Comparison of ENCODE assay signal across 2 cellular contexts in the genomic region with DNA sequence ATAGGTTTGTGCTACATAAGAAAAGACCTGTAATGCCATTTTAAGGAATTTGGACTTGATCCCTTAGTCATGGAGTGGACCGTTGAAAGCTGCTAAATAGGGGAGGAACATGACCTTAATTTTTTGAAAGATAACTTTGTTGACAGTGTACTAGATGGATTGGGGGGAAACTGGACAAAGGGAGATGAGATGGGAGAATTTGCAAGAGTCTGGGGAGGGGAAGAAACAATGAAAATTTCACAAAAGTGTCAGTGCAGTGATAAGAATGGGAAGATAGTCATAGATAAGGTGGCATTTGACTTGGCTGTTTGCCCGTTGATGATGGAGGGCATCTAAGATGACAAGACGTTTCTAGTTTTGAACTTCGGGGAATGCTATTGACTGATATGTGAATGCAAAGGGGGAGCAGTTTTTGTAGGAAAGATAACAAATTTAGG.
TF ChIP-seq lines count a peak whose summit lies in the region.

No MANE protein-coding gene starts in this region.

TF ChIP-seq in A549, 52 proteins besides CTCF, POLR2A, EP300 and RAD21:
- TF ChIP-seq KDM1A (IDR thresholded peaks at IDR 0.05; ENCODE audit: low read depth): no peak
- TF ChIP-seq HOXB13 (CRISPR knock-in tag; IDR thresholded peaks at IDR 0.05; ENCODE audit: low read depth): no peak
- no peak for TF ChIP-seq HDAC2 (IDR thresholded peaks at IDR 0.05)
- no peak for TF ChIP-seq ZNF302 (CRISPR knock-in tag; IDR thresholded peaks at IDR 0.05)
- no peak for TF ChIP-seq ZSCAN20 (CRISPR knock-in tag; IDR thresholded peaks at IDR 0.05)
- no peak for TF ChIP-seq NPAS2 (CRISPR knock-in tag; IDR thresholded peaks at IDR 0.05; ENCODE audit: borderline replicate concordance)
- TF ChIP-seq, protein P1, sequence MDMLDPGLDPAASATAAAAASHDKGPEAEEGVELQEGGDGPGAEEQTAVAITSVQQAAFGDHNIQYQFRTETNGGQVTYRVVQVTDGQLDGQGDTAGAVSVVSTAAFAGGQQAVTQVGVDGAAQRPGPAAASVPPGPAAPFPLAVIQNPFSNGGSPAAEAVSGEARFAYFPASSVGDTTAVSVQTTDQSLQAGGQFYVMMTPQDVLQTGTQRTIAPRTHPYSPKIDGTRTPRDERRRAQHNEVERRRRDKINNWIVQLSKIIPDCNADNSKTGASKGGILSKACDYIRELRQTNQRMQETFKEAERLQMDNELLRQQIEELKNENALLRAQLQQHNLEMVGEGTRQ (IDR thresholded peaks at IDR 0.05): no peak
- no peak for TF ChIP-seq CHD4 (IDR thresholded peaks at IDR 0.05; ENCODE audit: borderline replicate concordance)
- TF ChIP-seq NFE2L2 (conservative IDR thresholded peaks at IDR 0.05; ENCODE audit: low read length): no peak
- TF ChIP-seq, protein P2, sequence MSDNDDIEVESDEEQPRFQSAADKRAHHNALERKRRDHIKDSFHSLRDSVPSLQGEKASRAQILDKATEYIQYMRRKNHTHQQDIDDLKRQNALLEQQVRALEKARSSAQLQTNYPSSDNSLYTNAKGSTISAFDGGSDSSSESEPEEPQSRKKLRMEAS (IDR thresholded peaks at IDR 0.05): no peak
- no peak for TF ChIP-seq CBX2 (IDR thresholded peaks at IDR 0.05; ENCODE audit: borderline replicate concordance, low read depth)

TF ChIP-seq in K562, 482 proteins besides CTCF, POLR2A, EP300 and RAD21 (continues in another document):
- no peak for TF ChIP-seq RFX7 (CRISPR knock-in tag; IDR thresholded peaks at IDR 0.05)
- TF ChIP-seq ZNF77 (CRISPR knock-in tag; IDR thresholded peaks at IDR 0.05): no peak
- TF ChIP-seq MAFG (tag; conservative IDR thresholded peaks at IDR 0.05): peak; percentile 48
- TF ChIP-seq ATF1 (CRISPR knock-in tag; IDR thresholded peaks at IDR 0.05): no peak
- TF ChIP-seq ATF1 (tag; IDR thresholded peaks at IDR 0.05): no peak
- no peak for TF ChIP-seq IFI16 (CRISPR knock-in tag; IDR thresholded peaks at IDR 0.05)
- no peak for TF ChIP-seq ZNF3 (CRISPR knock-in tag; IDR thresholded peaks at IDR 0.05)
- TF ChIP-seq ZNF24 (IDR thresholded peaks at IDR 0.05): no peak
- no peak for TF ChIP-seq FOXK2 (conservative IDR thresholded peaks at IDR 0.05 in 1 of 2, IDR thresholded peaks at IDR 0.05 in 1 of 2; ENCODE audit: low read depth in 2 of 2)
- TF ChIP-seq ZNF184 (CRISPR knock-in tag; IDR thresholded peaks at IDR 0.05): no peak
- TF ChIP-seq RBM17 (IDR thresholded peaks at IDR 0.05; ENCODE audit: borderline replicate concordance, low read depth, low read length): no peak
- TF ChIP-seq TBP (optimal IDR thresholded peaks at IDR 0.05; ENCODE audit: low read depth, low read length): no peak
- TF ChIP-seq ZNF79 (CRISPR knock-in tag; IDR thresholded peaks at IDR 0.05; ENCODE audit: low read depth): no peak
- TF ChIP-seq, protein P3, sequence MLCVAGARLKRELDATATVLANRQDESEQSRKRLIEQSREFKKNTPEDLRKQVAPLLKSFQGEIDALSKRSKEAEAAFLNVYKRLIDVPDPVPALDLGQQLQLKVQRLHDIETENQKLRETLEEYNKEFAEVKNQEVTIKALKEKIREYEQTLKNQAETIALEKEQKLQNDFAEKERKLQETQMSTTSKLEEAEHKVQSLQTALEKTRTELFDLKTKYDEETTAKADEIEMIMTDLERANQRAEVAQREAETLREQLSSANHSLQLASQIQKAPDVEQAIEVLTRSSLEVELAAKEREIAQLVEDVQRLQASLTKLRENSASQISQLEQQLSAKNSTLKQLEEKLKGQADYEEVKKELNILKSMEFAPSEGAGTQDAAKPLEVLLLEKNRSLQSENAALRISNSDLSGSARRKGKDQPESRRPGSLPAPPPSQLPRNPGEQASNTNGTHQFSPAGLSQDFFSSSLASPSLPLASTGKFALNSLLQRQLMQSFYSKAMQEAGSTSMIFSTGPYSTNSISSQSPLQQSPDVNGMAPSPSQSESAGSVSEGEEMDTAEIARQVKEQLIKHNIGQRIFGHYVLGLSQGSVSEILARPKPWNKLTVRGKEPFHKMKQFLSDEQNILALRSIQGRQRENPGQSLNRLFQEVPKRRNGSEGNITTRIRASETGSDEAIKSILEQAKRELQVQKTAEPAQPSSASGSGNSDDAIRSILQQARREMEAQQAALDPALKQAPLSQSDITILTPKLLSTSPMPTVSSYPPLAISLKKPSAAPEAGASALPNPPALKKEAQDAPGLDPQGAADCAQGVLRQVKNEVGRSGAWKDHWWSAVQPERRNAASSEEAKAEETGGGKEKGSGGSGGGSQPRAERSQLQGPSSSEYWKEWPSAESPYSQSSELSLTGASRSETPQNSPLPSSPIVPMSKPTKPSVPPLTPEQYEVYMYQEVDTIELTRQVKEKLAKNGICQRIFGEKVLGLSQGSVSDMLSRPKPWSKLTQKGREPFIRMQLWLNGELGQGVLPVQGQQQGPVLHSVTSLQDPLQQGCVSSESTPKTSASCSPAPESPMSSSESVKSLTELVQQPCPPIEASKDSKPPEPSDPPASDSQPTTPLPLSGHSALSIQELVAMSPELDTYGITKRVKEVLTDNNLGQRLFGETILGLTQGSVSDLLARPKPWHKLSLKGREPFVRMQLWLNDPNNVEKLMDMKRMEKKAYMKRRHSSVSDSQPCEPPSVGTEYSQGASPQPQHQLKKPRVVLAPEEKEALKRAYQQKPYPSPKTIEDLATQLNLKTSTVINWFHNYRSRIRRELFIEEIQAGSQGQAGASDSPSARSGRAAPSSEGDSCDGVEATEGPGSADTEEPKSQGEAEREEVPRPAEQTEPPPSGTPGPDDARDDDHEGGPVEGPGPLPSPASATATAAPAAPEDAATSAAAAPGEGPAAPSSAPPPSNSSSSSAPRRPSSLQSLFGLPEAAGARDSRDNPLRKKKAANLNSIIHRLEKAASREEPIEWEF (CRISPR knock-in tag; IDR thresholded peaks at IDR 0.05): no peak
- TF ChIP-seq CEBPG (CRISPR knock-in tag; IDR thresholded peaks at IDR 0.05): no peak
- no peak for TF ChIP-seq CEBPG (tag; conservative IDR thresholded peaks at IDR 0.05 in 1 of 2, IDR thresholded peaks at IDR 0.05 in 1 of 2)
- no peak for TF ChIP-seq ELF2 (CRISPR knock-in tag; IDR thresholded peaks at IDR 0.05)
- TF ChIP-seq TEAD1 (CRISPR knock-in tag; IDR thresholded peaks at IDR 0.05): no peak
- no peak for TF ChIP-seq PML (IDR thresholded peaks at IDR 0.05; ENCODE audit: low read length)
- no peak for TF ChIP-seq TCFL5 (CRISPR knock-in tag; conservative IDR thresholded peaks at IDR 0.05)
- TF ChIP-seq, protein P4, sequence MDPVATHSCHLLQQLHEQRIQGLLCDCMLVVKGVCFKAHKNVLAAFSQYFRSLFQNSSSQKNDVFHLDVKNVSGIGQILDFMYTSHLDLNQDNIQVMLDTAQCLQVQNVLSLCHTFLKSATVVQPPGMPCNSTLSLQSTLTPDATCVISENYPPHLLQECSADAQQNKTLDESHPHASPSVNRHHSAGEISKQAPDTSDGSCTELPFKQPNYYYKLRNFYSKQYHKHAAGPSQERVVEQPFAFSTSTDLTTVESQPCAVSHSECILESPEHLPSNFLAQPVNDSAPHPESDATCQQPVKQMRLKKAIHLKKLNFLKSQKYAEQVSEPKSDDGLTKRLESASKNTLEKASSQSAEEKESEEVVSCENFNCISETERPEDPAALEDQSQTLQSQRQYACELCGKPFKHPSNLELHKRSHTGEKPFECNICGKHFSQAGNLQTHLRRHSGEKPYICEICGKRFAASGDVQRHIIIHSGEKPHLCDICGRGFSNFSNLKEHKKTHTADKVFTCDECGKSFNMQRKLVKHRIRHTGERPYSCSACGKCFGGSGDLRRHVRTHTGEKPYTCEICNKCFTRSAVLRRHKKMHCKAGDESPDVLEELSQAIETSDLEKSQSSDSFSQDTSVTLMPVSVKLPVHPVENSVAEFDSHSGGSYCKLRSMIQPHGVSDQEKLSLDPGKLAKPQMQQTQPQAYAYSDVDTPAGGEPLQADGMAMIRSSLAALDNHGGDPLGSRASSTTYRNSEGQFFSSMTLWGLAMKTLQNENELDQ (CRISPR knock-in tag; IDR thresholded peaks at IDR 0.05; ENCODE audit: borderline replicate concordance): no peak
- TF ChIP-seq NBN (IDR thresholded peaks at IDR 0.05; ENCODE audit: low read depth): no peak
- peak; percentile 60; the same call in 1 of the 2 replicates for TF ChIP-seq MECOM (CRISPR knock-in tag; IDR thresholded peaks at IDR 0.05)
- TF ChIP-seq MYNN (IDR thresholded peaks at IDR 0.05): no peak
- no peak for TF ChIP-seq MYNN (CRISPR knock-in tag; IDR thresholded peaks at IDR 0.05)
- TF ChIP-seq ZNF263 (CRISPR knock-in tag; IDR thresholded peaks at IDR 0.05; ENCODE audit: borderline replicate concordance): no peak
- TF ChIP-seq ZNF384 (IDR thresholded peaks at IDR 0.05; ENCODE audit: low read depth, low read length): no peak
- TF ChIP-seq PRPF4 (IDR thresholded peaks at IDR 0.05; ENCODE audit: insufficient read depth, low read depth, low read length, poor library complexity, severe bottlenecking): no peak
- no peak for TF ChIP-seq CBX1 (IDR thresholded peaks at IDR 0.05; ENCODE audit: low read depth)
- TF ChIP-seq ZBTB8A (IDR thresholded peaks at IDR 0.05; ENCODE audit: partially characterized antibody): no peak
- TF ChIP-seq, protein P5, sequence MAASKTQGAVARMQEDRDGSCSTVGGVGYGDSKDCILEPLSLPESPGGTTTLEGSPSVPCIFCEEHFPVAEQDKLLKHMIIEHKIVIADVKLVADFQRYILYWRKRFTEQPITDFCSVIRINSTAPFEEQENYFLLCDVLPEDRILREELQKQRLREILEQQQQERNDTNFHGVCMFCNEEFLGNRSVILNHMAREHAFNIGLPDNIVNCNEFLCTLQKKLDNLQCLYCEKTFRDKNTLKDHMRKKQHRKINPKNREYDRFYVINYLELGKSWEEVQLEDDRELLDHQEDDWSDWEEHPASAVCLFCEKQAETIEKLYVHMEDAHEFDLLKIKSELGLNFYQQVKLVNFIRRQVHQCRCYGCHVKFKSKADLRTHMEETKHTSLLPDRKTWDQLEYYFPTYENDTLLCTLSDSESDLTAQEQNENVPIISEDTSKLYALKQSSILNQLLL (CRISPR knock-in tag; IDR thresholded peaks at IDR 0.05; ENCODE audit: borderline replicate concordance): no peak
- no peak for TF ChIP-seq HMGN3 (IDR thresholded peaks at IDR 0.05; ENCODE audit: borderline replicate concordance, extremely low read depth, insufficient read length, low read depth, low read length)
- TF ChIP-seq, protein P6, sequence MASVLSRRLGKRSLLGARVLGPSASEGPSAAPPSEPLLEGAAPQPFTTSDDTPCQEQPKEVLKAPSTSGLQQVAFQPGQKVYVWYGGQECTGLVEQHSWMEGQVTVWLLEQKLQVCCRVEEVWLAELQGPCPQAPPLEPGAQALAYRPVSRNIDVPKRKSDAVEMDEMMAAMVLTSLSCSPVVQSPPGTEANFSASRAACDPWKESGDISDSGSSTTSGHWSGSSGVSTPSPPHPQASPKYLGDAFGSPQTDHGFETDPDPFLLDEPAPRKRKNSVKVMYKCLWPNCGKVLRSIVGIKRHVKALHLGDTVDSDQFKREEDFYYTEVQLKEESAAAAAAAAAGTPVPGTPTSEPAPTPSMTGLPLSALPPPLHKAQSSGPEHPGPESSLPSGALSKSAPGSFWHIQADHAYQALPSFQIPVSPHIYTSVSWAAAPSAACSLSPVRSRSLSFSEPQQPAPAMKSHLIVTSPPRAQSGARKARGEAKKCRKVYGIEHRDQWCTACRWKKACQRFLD (CRISPR knock-in tag; IDR thresholded peaks at IDR 0.05): no peak
- TF ChIP-seq GABPA (tag; conservative IDR thresholded peaks at IDR 0.05; ENCODE audit: low read depth): 0 out of 2 replicates have a peak, but pooled peaks have one; percentile 18
- TF ChIP-seq NCOA1 (IDR thresholded peaks at IDR 0.05; ENCODE audit: low read depth): peak; percentile 59; the same call in 1 of the 2 replicates
- TF ChIP-seq HSF4 (CRISPR knock-in tag; IDR thresholded peaks at IDR 0.05; ENCODE audit: borderline replicate concordance): no peak
- TF ChIP-seq, protein P7, sequence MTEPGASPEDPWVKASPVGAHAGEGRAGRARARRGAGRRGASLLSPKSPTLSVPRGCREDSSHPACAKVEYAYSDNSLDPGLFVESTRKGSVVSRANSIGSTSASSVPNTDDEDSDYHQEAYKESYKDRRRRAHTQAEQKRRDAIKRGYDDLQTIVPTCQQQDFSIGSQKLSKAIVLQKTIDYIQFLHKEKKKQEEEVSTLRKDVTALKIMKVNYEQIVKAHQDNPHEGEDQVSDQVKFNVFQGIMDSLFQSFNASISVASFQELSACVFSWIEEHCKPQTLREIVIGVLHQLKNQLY (CRISPR knock-in tag; conservative IDR thresholded peaks at IDR 0.05): no peak
- TF ChIP-seq ASH1L (IDR thresholded peaks at IDR 0.05; ENCODE audit: borderline replicate concordance, low read depth, partially characterized antibody): no peak
- 0 out of 2 replicates have a peak, but pooled peaks have one; percentile 29 for TF ChIP-seq CC2D1A (IDR thresholded peaks at IDR 0.05)
- no peak for TF ChIP-seq ZKSCAN8 (CRISPR knock-in tag; IDR thresholded peaks at IDR 0.05)
- TF ChIP-seq, protein P8, sequence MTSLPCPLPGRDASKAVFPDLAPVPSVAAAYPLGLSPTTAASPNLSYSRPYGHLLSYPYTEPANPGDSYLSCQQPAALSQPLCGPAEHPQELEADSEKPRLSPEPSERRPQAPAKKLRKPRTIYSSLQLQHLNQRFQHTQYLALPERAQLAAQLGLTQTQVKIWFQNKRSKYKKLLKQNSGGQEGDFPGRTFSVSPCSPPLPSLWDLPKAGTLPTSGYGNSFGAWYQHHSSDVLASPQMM (CRISPR knock-in tag; IDR thresholded peaks at IDR 0.05): no peak
- TF ChIP-seq SRSF9 (IDR thresholded peaks at IDR 0.05; ENCODE audit: borderline replicate concordance, low read depth, low read length): no peak
- no peak for TF ChIP-seq TARDBP (IDR thresholded peaks at IDR 0.05)
- TF ChIP-seq, protein P9, sequence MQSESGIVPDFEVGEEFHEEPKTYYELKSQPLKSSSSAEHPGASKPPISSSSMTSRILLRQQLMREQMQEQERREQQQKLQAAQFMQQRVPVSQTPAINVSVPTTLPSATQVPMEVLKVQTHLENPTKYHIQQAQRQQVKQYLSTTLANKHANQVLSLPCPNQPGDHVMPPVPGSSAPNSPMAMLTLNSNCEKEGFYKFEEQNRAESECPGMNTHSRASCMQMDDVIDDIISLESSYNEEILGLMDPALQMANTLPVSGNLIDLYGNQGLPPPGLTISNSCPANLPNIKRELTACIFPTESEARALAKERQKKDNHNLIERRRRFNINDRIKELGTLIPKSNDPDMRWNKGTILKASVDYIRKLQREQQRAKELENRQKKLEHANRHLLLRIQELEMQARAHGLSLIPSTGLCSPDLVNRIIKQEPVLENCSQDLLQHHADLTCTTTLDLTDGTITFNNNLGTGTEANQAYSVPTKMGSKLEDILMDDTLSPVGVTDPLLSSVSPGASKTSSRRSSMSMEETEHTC (IDR thresholded peaks at IDR 0.05): no peak
- no peak for TF ChIP-seq ZNF165 (CRISPR knock-in tag; IDR thresholded peaks at IDR 0.05; ENCODE audit: borderline replicate concordance)
- TF ChIP-seq NFIC (IDR thresholded peaks at IDR 0.05): peak; percentile 90
- TF ChIP-seq, protein P10, sequence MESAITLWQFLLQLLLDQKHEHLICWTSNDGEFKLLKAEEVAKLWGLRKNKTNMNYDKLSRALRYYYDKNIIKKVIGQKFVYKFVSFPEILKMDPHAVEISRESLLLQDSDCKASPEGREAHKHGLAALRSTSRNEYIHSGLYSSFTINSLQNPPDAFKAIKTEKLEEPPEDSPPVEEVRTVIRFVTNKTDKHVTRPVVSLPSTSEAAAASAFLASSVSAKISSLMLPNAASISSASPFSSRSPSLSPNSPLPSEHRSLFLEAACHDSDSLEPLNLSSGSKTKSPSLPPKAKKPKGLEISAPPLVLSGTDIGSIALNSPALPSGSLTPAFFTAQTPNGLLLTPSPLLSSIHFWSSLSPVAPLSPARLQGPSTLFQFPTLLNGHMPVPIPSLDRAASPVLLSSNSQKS (CRISPR knock-in tag; IDR thresholded peaks at IDR 0.05): no peak
